1 cellular context compared by ENCODE assay signal in genomic region chr6:7261030-7261841, GRCh38.
TF ChIP-seq lines count a peak whose summit lies in the region.

No MANE protein-coding gene starts in this region.

TF ChIP-seq in K562, 482 proteins besides CTCF, POLR2A, EP300 and RAD21 (continued from another document and continues in another):
- TF ChIP-seq, protein P1, sequence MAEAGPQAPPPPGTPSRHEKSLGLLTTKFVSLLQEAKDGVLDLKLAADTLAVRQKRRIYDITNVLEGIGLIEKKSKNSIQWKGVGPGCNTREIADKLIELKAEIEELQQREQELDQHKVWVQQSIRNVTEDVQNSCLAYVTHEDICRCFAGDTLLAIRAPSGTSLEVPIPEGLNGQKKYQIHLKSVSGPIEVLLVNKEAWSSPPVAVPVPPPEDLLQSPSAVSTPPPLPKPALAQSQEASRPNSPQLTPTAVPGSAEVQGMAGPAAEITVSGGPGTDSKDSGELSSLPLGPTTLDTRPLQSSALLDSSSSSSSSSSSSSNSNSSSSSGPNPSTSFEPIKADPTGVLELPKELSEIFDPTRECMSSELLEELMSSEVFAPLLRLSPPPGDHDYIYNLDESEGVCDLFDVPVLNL (CRISPR knock-in tag; IDR thresholded peaks at IDR 0.05; ENCODE audit: low read depth), result no peak
- no peak for TF ChIP-seq XRCC5 (IDR thresholded peaks at IDR 0.05; ENCODE audit: low read depth, low read length)
- no peak for TF ChIP-seq ZNF174 (CRISPR knock-in tag; IDR thresholded peaks at IDR 0.05)
- TF ChIP-seq, protein P2, sequence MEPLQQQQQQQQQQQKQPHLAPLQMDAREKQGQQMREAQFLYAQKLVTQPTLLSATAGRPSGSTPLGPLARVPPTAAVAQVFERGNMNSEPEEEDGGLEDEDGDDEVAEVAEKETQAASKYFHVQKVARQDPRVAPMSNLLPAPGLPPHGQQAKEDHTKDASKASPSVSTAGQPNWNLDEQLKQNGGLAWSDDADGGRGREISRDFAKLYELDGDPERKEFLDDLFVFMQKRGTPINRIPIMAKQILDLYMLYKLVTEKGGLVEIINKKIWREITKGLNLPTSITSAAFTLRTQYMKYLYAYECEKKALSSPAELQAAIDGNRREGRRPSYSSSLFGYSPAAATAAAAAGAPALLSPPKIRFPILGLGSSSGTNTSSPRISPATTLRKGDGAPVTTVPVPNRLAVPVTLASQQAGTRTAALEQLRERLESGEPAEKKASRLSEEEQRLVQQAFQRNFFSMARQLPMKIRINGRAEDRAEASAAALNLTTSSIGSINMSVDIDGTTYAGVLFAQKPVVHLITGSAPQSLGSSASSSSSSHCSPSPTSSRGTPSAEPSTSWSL (CRISPR knock-in tag; IDR thresholded peaks at IDR 0.05; ENCODE audit: borderline replicate concordance), result no peak
- TF ChIP-seq KDM4B (IDR thresholded peaks at IDR 0.05; ENCODE audit: borderline replicate concordance in 2 of 2, low read depth in 1 of 2), result no peak; a peak in 1 of 4 replicates
- peak; percentile 81 to 85 for TF ChIP-seq NRF1 (conservative IDR thresholded peaks at IDR 0.05 in 1 of 2, IDR thresholded peaks at IDR 0.05 in 1 of 2)
- TF ChIP-seq ZNF124 (CRISPR knock-in tag; IDR thresholded peaks at IDR 0.05), result no peak
- no peak for TF ChIP-seq ARID3A (IDR thresholded peaks at IDR 0.05; ENCODE audit: borderline replicate concordance, low read depth, low read length)
- no peak for TF ChIP-seq ILF3 (IDR thresholded peaks at IDR 0.05; ENCODE audit: borderline replicate concordance)
- TF ChIP-seq E2F5 (CRISPR knock-in tag; IDR thresholded peaks at IDR 0.05), result no peak
- TF ChIP-seq NR2C2 (CRISPR knock-in tag; IDR thresholded peaks at IDR 0.05), result no peak
- no peak for TF ChIP-seq NR2C2 (tag; IDR thresholded peaks at IDR 0.05)
- TF ChIP-seq FOXP1 (CRISPR knock-in tag; IDR thresholded peaks at IDR 0.05), result 0 out of 2 replicates have a peak, but pooled peaks have one; percentile 41
- TF ChIP-seq MAFG (tag; conservative IDR thresholded peaks at IDR 0.05), result no peak
- peak in 1 of 2 experiments; percentile 28; a peak in 1 of 4 replicates for TF ChIP-seq HDAC1 (IDR thresholded peaks at IDR 0.05)
- TF ChIP-seq ZNF282 (CRISPR knock-in tag; IDR thresholded peaks at IDR 0.05), result no peak
- no peak for TF ChIP-seq NR2C1 (IDR thresholded peaks at IDR 0.05)
- no peak for TF ChIP-seq NR2C1 (tag; IDR thresholded peaks at IDR 0.05)
- no peak for TF ChIP-seq CREB3 (tag; conservative IDR thresholded peaks at IDR 0.05; ENCODE audit: low read depth)
- TF ChIP-seq, protein P3, sequence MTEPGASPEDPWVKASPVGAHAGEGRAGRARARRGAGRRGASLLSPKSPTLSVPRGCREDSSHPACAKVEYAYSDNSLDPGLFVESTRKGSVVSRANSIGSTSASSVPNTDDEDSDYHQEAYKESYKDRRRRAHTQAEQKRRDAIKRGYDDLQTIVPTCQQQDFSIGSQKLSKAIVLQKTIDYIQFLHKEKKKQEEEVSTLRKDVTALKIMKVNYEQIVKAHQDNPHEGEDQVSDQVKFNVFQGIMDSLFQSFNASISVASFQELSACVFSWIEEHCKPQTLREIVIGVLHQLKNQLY (CRISPR knock-in tag; conservative IDR thresholded peaks at IDR 0.05), result no peak
- no peak for TF ChIP-seq WHSC1 (IDR thresholded peaks at IDR 0.05; ENCODE audit: low read length)
- TF ChIP-seq TAF9B (IDR thresholded peaks at IDR 0.05; ENCODE audit: partially characterized antibody), result no peak
- no peak for TF ChIP-seq NFIX (CRISPR knock-in tag; IDR thresholded peaks at IDR 0.05; ENCODE audit: low read depth)
- TF ChIP-seq CREM (IDR thresholded peaks at IDR 0.05; ENCODE audit: low read depth), result 0 out of 2 replicates have a peak, but pooled peaks have one; percentile 8
- no peak for TF ChIP-seq ZNF384 (IDR thresholded peaks at IDR 0.05; ENCODE audit: low read depth, low read length)
- TF ChIP-seq CSDE1 (IDR thresholded peaks at IDR 0.05), result no peak
- TF ChIP-seq, protein P4, sequence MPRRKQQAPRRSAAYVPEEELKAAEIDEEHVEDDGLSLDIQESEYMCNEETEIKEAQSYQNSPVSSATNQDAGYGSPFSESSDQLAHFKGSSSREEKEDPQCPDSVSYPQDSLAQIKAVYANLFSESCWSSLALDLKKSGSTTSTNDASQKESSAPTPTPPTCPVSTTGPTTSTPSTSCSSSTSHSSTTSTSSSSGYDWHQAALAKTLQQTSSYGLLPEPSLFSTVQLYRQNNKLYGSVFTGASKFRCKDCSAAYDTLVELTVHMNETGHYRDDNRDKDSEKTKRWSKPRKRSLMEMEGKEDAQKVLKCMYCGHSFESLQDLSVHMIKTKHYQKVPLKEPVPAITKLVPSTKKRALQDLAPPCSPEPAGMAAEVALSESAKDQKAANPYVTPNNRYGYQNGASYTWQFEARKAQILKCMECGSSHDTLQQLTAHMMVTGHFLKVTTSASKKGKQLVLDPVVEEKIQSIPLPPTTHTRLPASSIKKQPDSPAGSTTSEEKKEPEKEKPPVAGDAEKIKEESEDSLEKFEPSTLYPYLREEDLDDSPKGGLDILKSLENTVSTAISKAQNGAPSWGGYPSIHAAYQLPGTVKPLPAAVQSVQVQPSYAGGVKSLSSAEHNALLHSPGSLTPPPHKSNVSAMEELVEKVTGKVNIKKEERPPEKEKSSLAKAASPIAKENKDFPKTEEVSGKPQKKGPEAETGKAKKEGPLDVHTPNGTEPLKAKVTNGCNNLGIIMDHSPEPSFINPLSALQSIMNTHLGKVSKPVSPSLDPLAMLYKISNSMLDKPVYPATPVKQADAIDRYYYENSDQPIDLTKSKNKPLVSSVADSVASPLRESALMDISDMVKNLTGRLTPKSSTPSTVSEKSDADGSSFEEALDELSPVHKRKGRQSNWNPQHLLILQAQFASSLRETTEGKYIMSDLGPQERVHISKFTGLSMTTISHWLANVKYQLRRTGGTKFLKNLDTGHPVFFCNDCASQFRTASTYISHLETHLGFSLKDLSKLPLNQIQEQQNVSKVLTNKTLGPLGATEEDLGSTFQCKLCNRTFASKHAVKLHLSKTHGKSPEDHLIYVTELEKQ (CRISPR knock-in tag; IDR thresholded peaks at IDR 0.05), result no peak
- peak in 1 of 2 experiments; percentile 39; a peak in 1 of 4 replicates for TF ChIP-seq MNT (conservative IDR thresholded peaks at IDR 0.05)
- TF ChIP-seq, protein P5, sequence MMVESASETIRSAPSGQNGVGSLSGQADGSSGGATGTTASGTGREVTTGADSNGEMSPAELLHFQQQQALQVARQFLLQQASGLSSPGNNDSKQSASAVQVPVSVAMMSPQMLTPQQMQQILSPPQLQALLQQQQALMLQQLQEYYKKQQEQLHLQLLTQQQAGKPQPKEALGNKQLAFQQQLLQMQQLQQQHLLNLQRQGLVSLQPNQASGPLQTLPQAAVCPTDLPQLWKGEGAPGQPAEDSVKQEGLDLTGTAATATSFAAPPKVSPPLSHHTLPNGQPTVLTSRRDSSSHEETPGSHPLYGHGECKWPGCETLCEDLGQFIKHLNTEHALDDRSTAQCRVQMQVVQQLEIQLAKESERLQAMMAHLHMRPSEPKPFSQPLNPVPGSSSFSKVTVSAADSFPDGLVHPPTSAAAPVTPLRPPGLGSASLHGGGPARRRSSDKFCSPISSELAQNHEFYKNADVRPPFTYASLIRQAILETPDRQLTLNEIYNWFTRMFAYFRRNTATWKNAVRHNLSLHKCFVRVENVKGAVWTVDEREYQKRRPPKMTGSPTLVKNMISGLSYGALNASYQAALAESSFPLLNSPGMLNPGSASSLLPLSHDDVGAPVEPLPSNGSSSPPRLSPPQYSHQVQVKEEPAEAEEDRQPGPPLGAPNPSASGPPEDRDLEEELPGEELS (CRISPR knock-in tag; IDR thresholded peaks at IDR 0.05; ENCODE audit: borderline replicate concordance), result 0 out of 2 replicates have a peak, but pooled peaks have one; percentile 23
- TF ChIP-seq SNRNP70 (optimal IDR thresholded peaks at IDR 0.05; ENCODE audit: low read depth, low read length), result no peak
- TF ChIP-seq, protein P6, sequence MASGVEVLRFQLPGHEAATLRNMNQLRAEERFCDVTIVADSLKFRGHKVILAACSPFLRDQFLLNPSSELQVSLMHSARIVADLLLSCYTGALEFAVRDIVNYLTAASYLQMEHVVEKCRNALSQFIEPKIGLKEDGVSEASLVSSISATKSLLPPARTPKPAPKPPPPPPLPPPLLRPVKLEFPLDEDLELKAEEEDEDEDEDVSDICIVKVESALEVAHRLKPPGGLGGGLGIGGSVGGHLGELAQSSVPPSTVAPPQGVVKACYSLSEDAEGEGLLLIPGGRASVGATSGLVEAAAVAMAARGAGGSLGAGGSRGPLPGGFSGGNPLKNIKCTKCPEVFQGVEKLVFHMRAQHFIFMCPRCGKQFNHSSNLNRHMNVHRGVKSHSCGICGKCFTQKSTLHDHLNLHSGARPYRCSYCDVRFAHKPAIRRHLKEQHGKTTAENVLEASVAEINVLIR (CRISPR knock-in tag; IDR thresholded peaks at IDR 0.05), result no peak
- TF ChIP-seq BCOR (IDR thresholded peaks at IDR 0.05), result no peak; the same call in 1 of the 2 replicates
- no peak for TF ChIP-seq MBD1 (CRISPR knock-in tag; IDR thresholded peaks at IDR 0.05)
- no peak for TF ChIP-seq HCFC1 (IDR thresholded peaks at IDR 0.05; ENCODE audit: low read depth, low read length)
- no peak for TF ChIP-seq NEUROD1 (IDR thresholded peaks at IDR 0.05; ENCODE audit: borderline replicate concordance, low read depth, low read length, partially characterized antibody)
- TF ChIP-seq RAD51 (IDR thresholded peaks at IDR 0.05; ENCODE audit: borderline replicate concordance, low read depth), result no peak
- no peak for TF ChIP-seq ZNF175 (CRISPR knock-in tag; IDR thresholded peaks at IDR 0.05; ENCODE audit: low read depth)
- TF ChIP-seq KHSRP (IDR thresholded peaks at IDR 0.05), result no peak
- TF ChIP-seq, protein P7, sequence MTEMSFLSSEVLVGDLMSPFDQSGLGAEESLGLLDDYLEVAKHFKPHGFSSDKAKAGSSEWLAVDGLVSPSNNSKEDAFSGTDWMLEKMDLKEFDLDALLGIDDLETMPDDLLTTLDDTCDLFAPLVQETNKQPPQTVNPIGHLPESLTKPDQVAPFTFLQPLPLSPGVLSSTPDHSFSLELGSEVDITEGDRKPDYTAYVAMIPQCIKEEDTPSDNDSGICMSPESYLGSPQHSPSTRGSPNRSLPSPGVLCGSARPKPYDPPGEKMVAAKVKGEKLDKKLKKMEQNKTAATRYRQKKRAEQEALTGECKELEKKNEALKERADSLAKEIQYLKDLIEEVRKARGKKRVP (CRISPR knock-in tag; IDR thresholded peaks at IDR 0.05), result no peak
- TF ChIP-seq ELF2 (CRISPR knock-in tag; IDR thresholded peaks at IDR 0.05), result no peak
- TF ChIP-seq PHF8 (IDR thresholded peaks at IDR 0.05; ENCODE audit: borderline replicate concordance, low read length), result peak; percentile 81
- TF ChIP-seq PRMT5 (CRISPR knock-in tag; IDR thresholded peaks at IDR 0.05), result no peak
- no peak for TF ChIP-seq ZNF444 (CRISPR knock-in tag; IDR thresholded peaks at IDR 0.05)
- no peak for TF ChIP-seq RFX7 (CRISPR knock-in tag; IDR thresholded peaks at IDR 0.05)
- no peak for TF ChIP-seq ID3 (CRISPR knock-in tag; IDR thresholded peaks at IDR 0.05)
- no peak for TF ChIP-seq ID3 (tag; IDR thresholded peaks at IDR 0.05)
